ENCODE assay signal across 1 cellular context in the genomic region with DNA sequence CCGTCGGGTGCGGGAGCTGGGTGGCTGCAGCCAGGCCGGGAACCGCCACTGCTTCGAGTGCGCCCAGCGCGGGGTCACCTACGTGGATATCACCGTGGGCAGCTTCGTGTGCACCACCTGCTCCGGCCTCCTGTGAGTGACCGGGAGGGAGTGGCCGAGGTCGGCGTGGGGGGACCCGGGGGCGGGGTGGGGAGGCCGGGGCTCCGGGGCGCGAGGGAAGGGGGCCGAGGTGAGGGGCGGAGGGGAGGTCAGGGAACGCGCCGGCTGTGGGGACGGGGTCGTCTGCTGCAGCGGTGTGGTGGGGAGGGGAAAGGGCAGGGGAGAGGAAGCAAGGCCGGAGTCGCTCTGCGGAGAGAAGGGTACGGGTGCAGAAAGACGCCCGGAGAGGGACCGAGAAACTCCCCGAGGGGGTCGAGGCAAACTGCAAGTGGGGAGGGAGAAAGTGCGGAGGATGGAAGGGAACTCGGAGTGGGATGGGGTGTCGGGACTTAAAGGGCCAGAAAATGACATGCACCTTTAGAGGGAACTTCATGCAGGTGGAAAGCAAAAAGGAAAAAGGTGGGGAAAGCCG.
TF ChIP-seq lines count a peak whose summit lies in the region.

No MANE protein-coding gene starts in this region.

TF ChIP-seq in IMR-90, 13 proteins besides CTCF, POLR2A, EP300 and RAD21:
- TF ChIP-seq, protein P1, sequence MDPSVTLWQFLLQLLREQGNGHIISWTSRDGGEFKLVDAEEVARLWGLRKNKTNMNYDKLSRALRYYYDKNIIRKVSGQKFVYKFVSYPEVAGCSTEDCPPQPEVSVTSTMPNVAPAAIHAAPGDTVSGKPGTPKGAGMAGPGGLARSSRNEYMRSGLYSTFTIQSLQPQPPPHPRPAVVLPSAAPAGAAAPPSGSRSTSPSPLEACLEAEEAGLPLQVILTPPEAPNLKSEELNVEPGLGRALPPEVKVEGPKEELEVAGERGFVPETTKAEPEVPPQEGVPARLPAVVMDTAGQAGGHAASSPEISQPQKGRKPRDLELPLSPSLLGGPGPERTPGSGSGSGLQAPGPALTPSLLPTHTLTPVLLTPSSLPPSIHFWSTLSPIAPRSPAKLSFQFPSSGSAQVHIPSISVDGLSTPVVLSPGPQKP (IDR thresholded peaks at IDR 0.05; ENCODE audit: borderline replicate concordance, low read depth, low read length): no peak
